ENCODE assay signal across 1 cellular context in the genomic region with DNA sequence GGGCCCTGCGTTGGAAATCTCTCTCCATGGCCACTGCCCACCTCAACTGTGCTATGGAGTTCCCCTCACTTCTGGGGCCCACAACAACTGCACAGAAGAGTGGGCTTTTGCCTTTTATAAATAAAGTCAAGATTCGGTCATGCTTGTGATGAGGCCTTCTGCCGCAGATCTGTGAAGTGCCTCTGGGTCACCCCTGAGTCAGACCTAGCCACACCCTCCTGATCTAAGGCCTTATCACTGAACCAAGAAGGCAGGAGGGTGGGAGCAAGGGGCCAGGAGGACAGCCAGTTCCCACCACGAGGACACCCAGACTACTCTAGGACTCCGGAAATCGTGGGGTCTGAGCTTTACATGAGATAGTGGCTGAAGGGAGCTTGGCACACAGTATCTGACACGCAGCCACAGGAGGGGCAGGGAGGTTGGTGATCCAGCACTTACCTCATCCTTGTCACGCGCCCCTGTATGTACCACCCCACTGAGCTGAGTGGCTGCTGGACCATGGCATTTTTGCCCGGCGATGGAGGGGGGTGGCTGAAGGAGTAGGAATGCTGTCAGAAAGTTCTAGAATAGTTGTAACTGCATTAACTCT.
A peak's percentile ranks its signal among the peaks of the same experiment; 100 is the strongest.
TF ChIP-seq lines count a peak whose summit lies in the region.

No MANE protein-coding gene starts in this region.

TF ChIP-seq in HCT116, 20 proteins besides CTCF, POLR2A, EP300 and RAD21 (continued from another document):
- TF ChIP-seq SP1 (IDR thresholded peaks at IDR 0.05; ENCODE audit: low read depth) (peak; percentile 69), FOSL1 (IDR thresholded peaks at IDR 0.05; ENCODE audit: low read depth) (peak; percentile 76)
